ENCODE assay signal across 12 cellular contexts in the genomic region with DNA sequence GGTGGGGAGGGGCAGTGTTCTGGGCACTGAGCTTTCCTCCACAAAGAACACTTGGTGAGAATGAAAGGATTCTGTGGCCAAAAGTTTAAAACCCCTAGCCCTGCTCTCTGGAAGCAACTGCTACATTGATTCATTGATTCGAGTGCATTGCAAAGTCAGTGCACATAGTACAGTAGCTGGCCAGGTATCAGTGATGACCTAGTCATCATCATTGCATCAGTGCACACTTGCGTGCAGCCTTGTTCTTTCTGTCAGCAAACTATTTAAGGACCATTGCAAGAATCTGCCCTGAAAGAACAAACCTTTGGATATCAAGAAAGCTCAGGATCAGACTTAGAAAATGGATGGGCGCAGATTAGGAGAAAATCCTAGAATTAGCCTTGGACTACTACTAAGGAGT.
"Had no signal": no experiment of that assay in that cellular context is flagged by ENCODE, and none has a peak within 500 bp of the region (broad histone marks: within the 10 kb centered on the region; RNA-seq: fewer than 3 reads in every experiment).

No MANE protein-coding gene starts in this region.

- H3K36me3 ChIP-seq: pancreas had no signal

- H3K9me3 ChIP-seq: pancreas had no signal

- H3K4me3 Mint-ChIP-seq: activated naive CD4-positive, alpha-beta T cell treated with anti-CD3 and anti-CD28 coated beads, Interleukin-2, amount 50 U/mL, for 24 hours; brain had no signal

- DNase-seq: activated effector memory CD4-positive, alpha-beta T cell treated with Interleukin-2 at 50 U/mL for 16 hours; amniotic stem cell; cortex of kidney; effector CD8-positive, alpha-beta T cell; foreskin melanocyte; head of caudate nucleus; left cardiac atrium; pancreas; stimulated activated CD4-positive, alpha-beta T cell treated with anti-CD3 and anti-CD28 coated beads, Interleukin-2, amount 100 ng/mL, for 24 hours; SW 1271 had no signal

- H3K27ac Mint-ChIP-seq: brain had no signal

- H3K27me3 Mint-ChIP-seq: activated naive CD4-positive, alpha-beta T cell treated with anti-CD3 and anti-CD28 coated beads, Interleukin-2, amount 50 U/mL, for 24 hours had no signal

- H3K9me3 Mint-ChIP-seq: activated naive CD4-positive, alpha-beta T cell treated with anti-CD3 and anti-CD28 coated beads, Interleukin-2, amount 50 U/mL, for 24 hours had no signal

- H3K27ac ChIP-seq: pancreas had no signal

- ATAC-seq: left cardiac atrium, pancreas had no signal

- H3K27me3 ChIP-seq: pancreas had no signal

- H3K4me3 ChIP-seq: pancreas had no signal

- H3K4me1 ChIP-seq: pancreas had no signal
